In genomic region chr17:909642-910323, GRCh38 we compare ENCODE assay signal across 16 cellular contexts.
A peak's percentile ranks its signal among the peaks of the same experiment; 100 is the strongest.
DNase-seq lines count a peak whose midpoint lies in the region; ATAC-seq and TF ChIP-seq lines count a peak whose summit lies in the region.
"Had no signal": no experiment of that assay in that cellular context is flagged by ENCODE, and none has a peak within 500 bp of the region (broad histone marks: within the 10 kb centered on the region; RNA-seq: fewer than 3 reads in every experiment).

No MANE protein-coding gene starts in this region.

- H3K4me3 Mint-ChIP-seq in MCF 10A (ENCODE audit: unreplicated experiment): no peak overlapping the region
- H3K4me3 Mint-ChIP-seq: activated T-cell treated with anti-CD3 and anti-CD28 coated beads, Interleukin-2, amount 50 U/mL, for 4 hours had no signal

- peaks cover 85% of the 10 kb centered on the region for H3K79me2 ChIP-seq in mammary epithelial cell (ENCODE audit: insufficient read depth, low read length)

- CTCF ChIA-PET in MCF 10A (lab: Yijun Ruan, JAX): interaction anchor here (1.2 kb wide), 1 partner anchor 17 kb away, joined by 4 read pairs; no protein-coding TSS in a partner anchor
- CTCF ChIA-PET in mammary epithelial cell (lab: Charles Lee; ENCODE audit: low non-redundant PET): no interaction called here

- 93% methylated on average over 15 of the region's 24 CpGs for WGBS in mammary epithelial cell (ENCODE audit: low coverage, missing lambda C conversion rate)
- 77 to 88% methylated on average over 24 of the region's 24 CpGs for WGBS in upper lobe of left lung, 2 donors

- H3K9me3 ChIP-seq in mammary epithelial cell (replicated peaks; ENCODE audit: insufficient read depth, low read length) (no peaks in the 10 kb centered on the region), upper lobe of left lung (no peaks in the 10 kb centered on the region)
- H3K9me3 ChIP-seq: body of pancreas, thyroid gland had no signal

- DNase-seq in MCF 10A (ENCODE audit: unreplicated experiment): peak; percentile 80
- DNase-seq in mammary epithelial cell: no peak
- peak; percentile 74 for DNase-seq in amniotic epithelial cell (ENCODE audit: low read depth)
- no peak for DNase-seq in left lobe of liver (ENCODE audit: low spot score)
- peak; percentile 49 to 69 for DNase-seq in upper lobe of left lung
- no peak for DNase-seq in occipital lobe (lab: John Stamatoyannopoulos, UW)
- DNase-seq in iPS-NIHi11 (ENCODE audit: low spot score): no peak
- DNase-seq: activated CD4-positive, alpha-beta T cell treated with anti-CD3 and anti-CD28 coated beads for 1 hour; activated T-cell treated with anti-CD3 and anti-CD28 coated beads, Interleukin-2, amount 50 U/mL, for 4 hours; body of pancreas; HCEC 1CT; NCI-H187; NCI-H748 treated with DMSO at 0.1 percent for 48 hours; thyroid gland had no signal

- H3K36me3 ChIP-seq in mammary epithelial cell (ENCODE audit: insufficient read depth, low read length): peaks cover 2% of the 10 kb centered on the region
- no peaks in the 10 kb centered on the region for H3K36me3 ChIP-seq in upper lobe of left lung
- H3K36me3 ChIP-seq: thyroid gland had no signal

- dilution Hi-C loops in mammary epithelial cell (cut with HindIII; ENCODE audit: low sequenced_read_pairs): no loop called here

- no peaks in the 10 kb centered on the region for H3K9me3 Mint-ChIP-seq in MCF 10A (ENCODE audit: unreplicated experiment)
- H3K9me3 Mint-ChIP-seq: activated T-cell treated with anti-CD3 and anti-CD28 coated beads, Interleukin-2, amount 50 U/mL, for 4 hours had no signal

- intact Hi-C loops in MCF 10A (cut with micrococcal nuclease) (no loop called here), mammary epithelial cell (cut with micrococcal nuclease) (no loop called here)

- H2AFZ ChIP-seq in mammary epithelial cell (ENCODE audit: low read depth, low read length): no peak overlapping the region

- in situ Hi-C loops in mammary epithelial cell (cut with MboI; ENCODE audit: low sequenced_read_pairs in 2 of 2): no loop called here

- no peak for TF ChIP-seq CTCF in MCF 10A (IDR thresholded peaks at IDR 0.05; ENCODE audit: unreplicated experiment)
- no peak for TF ChIP-seq CTCF in mammary epithelial cell (conservative IDR thresholded peaks at IDR 0.05 in 1 of 2, IDR thresholded peaks at IDR 0.05 in 1 of 2; ENCODE audit: extremely low read depth in 1 of 2, insufficient read depth in 1 of 2, low read depth in 1 of 2, low read length in 2 of 2)
- no peak for TF ChIP-seq CTCF in upper lobe of left lung (IDR thresholded peaks at IDR 0.05)

- H4K20me1 ChIP-seq in mammary epithelial cell (ENCODE audit: insufficient read depth, low read length): no peaks in the 10 kb centered on the region

- no peak overlapping the region for H3K27ac Mint-ChIP-seq in MCF 10A (ENCODE audit: low read depth, unreplicated experiment)

- POLR2A ChIA-PET in MCF 10A (lab: Yijun Ruan, JAX): interaction anchor here (0.7 to 3.5 kb wide), 6 partner anchors 11 to 30 kb away, joined by 3 to 17 read pairs (median 3); no protein-coding TSS in a partner anchor

- ATAC-seq in left lobe of liver (peak; percentile 46), upper lobe of left lung (ENCODE audit: low FRiP score in 2 of 2) (no peak), GM21360 (IDR thresholded peaks at IDR 0.05; ENCODE audit: unreplicated experiment) (no peak)
- ATAC-seq: activated T-cell treated with anti-CD3 and anti-CD28 coated beads, Interleukin-2, amount 50 U/mL, for 4 hours; body of pancreas; GM12878 had no signal

- H3K27me3 Mint-ChIP-seq in MCF 10A (ENCODE audit: insufficient read depth, unreplicated experiment): no peaks in the 10 kb centered on the region

- TF ChIP-seq POLR2A in upper lobe of left lung (IDR thresholded peaks at IDR 0.05): no peak

- H3K36me3 Mint-ChIP-seq in MCF 10A (ENCODE audit: insufficient read depth, unreplicated experiment): peaks cover 14% of the 10 kb centered on the region

- BruUV-seq in MCF 10A (replicated peaks; lab: Mats Ljungman, UMichigan) (no TSS peak), mammary epithelial cell (replicated peaks; lab: Mats Ljungman, UMichigan) (no TSS peak)

- H3K4me2 ChIP-seq in mammary epithelial cell (ENCODE audit: insufficient read depth, low read depth, low read length): no peak overlapping the region

- H3K4me1 Mint-ChIP-seq in MCF 10A (ENCODE audit: insufficient read depth, unreplicated experiment): peaks cover 8% of the 10 kb centered on the region

- no peak for TF ChIP-seq EP300 in upper lobe of left lung (IDR thresholded peaks at IDR 0.05)

- peaks cover 16% of the 10 kb centered on the region for H3K4me1 ChIP-seq in mammary epithelial cell (ENCODE audit: insufficient read depth, low read length)
- H3K4me1 ChIP-seq in upper lobe of left lung: peaks cover 1 to 9% (median 5%) of the 10 kb centered on the region in 4 donors
- H3K4me1 ChIP-seq: body of pancreas, thyroid gland had no signal

- no peaks in the 10 kb centered on the region for H3K27me3 ChIP-seq in mammary epithelial cell (ENCODE audit: insufficient read depth, low read length)
- H3K27me3 ChIP-seq in upper lobe of left lung: no peaks in the 10 kb centered on the region
- H3K27me3 ChIP-seq: body of pancreas, thyroid gland had no signal

- H3K9ac ChIP-seq in mammary epithelial cell (ENCODE audit: insufficient read depth, low read length): no peak overlapping the region

- H3K27ac ChIP-seq in mammary epithelial cell (ENCODE audit: insufficient read depth, low read depth, low read length): no peak overlapping the region
- peak overlapping the region in 1 of 4 donors; percentile 66 for H3K27ac ChIP-seq in upper lobe of left lung
- H3K27ac ChIP-seq: thyroid gland had no signal

- H3K4me3 ChIP-seq in mammary epithelial cell (replicated peaks in 1 of 3; ENCODE audit: insufficient read depth in 1 of 3, low read depth in 2 of 3, low read length in 3 of 3) (no peak overlapping the region), upper lobe of left lung (no peak overlapping the region)
- H3K4me3 ChIP-seq: body of pancreas, GM12878, thyroid gland had no signal

Comparison
In these comparisons a context has a peak if more than half of its experiments do, and no peak if none do; other contexts are left out.
1. DNase-seq: peak in MCF 10A (single experiment), amniotic epithelial cell (single experiment) and upper lobe of left lung (2 of 2); none in mammary epithelial cell (single experiment), left lobe of liver (single experiment), occipital lobe (single experiment) and iPS-NIHi11 (single experiment).